ENCODE assay signal across 9 cellular contexts in the genomic region with DNA sequence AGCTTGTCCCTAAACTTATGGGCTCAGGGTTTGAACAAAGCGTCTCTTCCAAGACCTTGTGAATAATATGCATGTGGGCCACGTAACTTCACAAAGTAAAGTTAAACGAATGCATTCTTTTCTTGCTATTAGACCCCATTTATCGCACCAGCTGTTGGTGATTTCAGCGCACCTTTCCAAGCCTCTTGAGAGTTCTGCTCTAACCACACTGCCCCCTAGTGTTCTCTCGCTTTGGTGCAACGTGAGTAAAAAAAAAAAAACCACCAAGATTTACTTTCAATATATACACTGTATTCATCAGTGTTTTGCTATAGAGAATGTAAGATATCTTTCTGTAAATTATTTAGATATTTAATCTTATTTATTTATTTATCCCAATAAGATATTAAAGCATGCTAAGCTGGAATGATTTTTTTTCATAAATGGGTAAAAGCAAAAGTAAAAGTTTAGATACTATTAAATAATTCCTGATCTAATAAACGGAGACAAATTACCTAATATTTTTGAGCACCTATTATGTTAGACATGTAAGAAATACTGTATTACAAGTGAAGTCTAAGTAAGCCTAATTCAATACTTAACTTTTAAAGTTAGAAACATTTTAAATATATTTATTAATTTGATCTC.
A peak's percentile ranks its signal among the peaks of the same experiment; 100 is the strongest.
DNase-seq lines count a peak whose midpoint lies in the region; ATAC-seq and TF ChIP-seq lines count a peak whose summit lies in the region.
"Had no signal": no experiment of that assay in that cellular context is flagged by ENCODE, and none has a peak within 500 bp of the region (broad histone marks: within the 10 kb centered on the region; RNA-seq: fewer than 3 reads in every experiment).

No MANE protein-coding gene starts in this region.

- no peaks in the 10 kb centered on the region for H3K9me3 ChIP-seq in stomach

- no peaks in the 10 kb centered on the region for H3K9me3 Mint-ChIP-seq in effector memory CD8-positive, alpha-beta T cell
- H3K9me3 Mint-ChIP-seq: dendritic cell treated with granulocyte-macrophage colony-stimulating factor and Interleukin-4, amounts not matched to agents 40 ng/mL and 50 ng/mL, for 4 days had no signal

- no peaks in the 10 kb centered on the region for H3K36me3 Mint-ChIP-seq in effector memory CD8-positive, alpha-beta T cell (ENCODE audit: insufficient read depth)

- ATAC-seq in HG02938 (IDR thresholded peaks at IDR 0.05; ENCODE audit: unreplicated experiment) (peak; percentile 74), GM21717 (IDR thresholded peaks at IDR 0.05; ENCODE audit: unreplicated experiment) (no peak)
- ATAC-seq in effector memory CD8-positive, alpha-beta T cell (replicated peaks) = peak; percentile 63

- TF ChIP-seq POLR2A in stomach (IDR thresholded peaks at IDR 0.05) = no peak

- intact Hi-C loops in stomach (cut with DNase I; ENCODE audit: low total_unique reads) = loop anchor here (10.0 kb wide), 1 partner anchor 121 kb away; no protein-coding TSS in a partner anchor

- 15 to 18% (median 16%) methylated on average over 8 of the region's 8 CpGs for WGBS in stomach, 5 donors

- H3K36me3 ChIP-seq in stomach = no peaks in the 10 kb centered on the region

- peaks cover 0 to 7% (median 0%) of the 10 kb centered on the region in 4 donors for H3K4me1 ChIP-seq in stomach

- DNase-seq in GM12865 (ENCODE audit: low read depth) (peak; percentile 84), NCI-H345 treated with DMSO at 0.1 percent for 48 hours (lab: John Stamatoyannopoulos, UW; ENCODE audit: unreplicated experiment) (peak; percentile 45), mucosa of gallbladder (ENCODE audit: low spot score) (peak; percentile 56), stomach (peak; percentile 64)
- DNase-seq in activated CD4-positive, alpha-beta T cell treated with anti-CD3 and anti-CD28 coated beads for 4 hours = peak; percentile 24 to 48
- peak; percentile 32 to 49 (median 45) for DNase-seq in effector memory CD8-positive, alpha-beta T cell

- TF ChIP-seq CTCF in GM12865 (IDR thresholded peaks at IDR 0.05; ENCODE audit: insufficient read depth, low read depth, low read length, missing control alignments) (peak; percentile 78), stomach (IDR thresholded peaks at IDR 0.05) (peak in 5 of 7 experiments; percentile 43 to 79 (median 72))

- no peak overlapping the region for H3K27ac Mint-ChIP-seq in effector memory CD8-positive, alpha-beta T cell
- H3K27ac Mint-ChIP-seq: dendritic cell treated with granulocyte-macrophage colony-stimulating factor and Interleukin-4, amounts not matched to agents 40 ng/mL and 50 ng/mL, for 4 days had no signal

- no peak overlapping the region for H3K4me3 Mint-ChIP-seq in effector memory CD8-positive, alpha-beta T cell
- H3K4me3 Mint-ChIP-seq: dendritic cell treated with granulocyte-macrophage colony-stimulating factor and Interleukin-4, amounts not matched to agents 40 ng/mL and 50 ng/mL, for 4 days had no signal

- no peak overlapping the region for H3K4me3 ChIP-seq in GM12865 (ENCODE audit: low read depth, low read length)
- H3K4me3 ChIP-seq in stomach = no peak overlapping the region

- TF ChIP-seq EP300 in stomach (IDR thresholded peaks at IDR 0.05) = no peak

- no peaks in the 10 kb centered on the region for H3K4me1 Mint-ChIP-seq in effector memory CD8-positive, alpha-beta T cell (ENCODE audit: low read depth in 2 of 2)

- H3K27ac ChIP-seq in stomach = no peak overlapping the region

- H3K27me3 ChIP-seq in stomach = no peaks in the 10 kb centered on the region

- peaks cover 0 to 5% of the 10 kb centered on the region in 2 donors for H3K27me3 Mint-ChIP-seq in effector memory CD8-positive, alpha-beta T cell
